Comparison of ENCODE assay signal across 41 cellular contexts in the genomic region with DNA sequence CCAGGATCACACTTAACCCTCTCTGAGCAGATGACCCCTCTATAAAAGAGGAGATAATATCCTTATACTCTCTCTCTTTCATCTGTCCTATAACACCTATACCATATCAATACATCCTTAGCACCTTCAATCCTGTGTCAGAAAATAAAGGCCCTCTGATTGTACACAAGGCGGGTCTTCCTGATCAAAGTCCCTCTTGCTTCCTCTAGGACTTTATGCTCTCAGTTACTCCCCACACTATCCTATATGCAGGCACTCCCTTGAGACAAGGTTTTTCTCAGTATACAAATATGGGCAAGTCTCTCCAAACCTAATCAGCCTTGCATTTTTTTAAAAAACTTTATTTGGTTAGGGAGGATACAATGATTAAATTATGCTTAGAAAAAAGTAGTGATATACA. TPM values are rescaled to one million over a fixed set of nuclear protein-coding genes. Genes with fewer than 3 reads are reported as not detected.
"Had no signal": no experiment of that assay in that cellular context is flagged by ENCODE, and none has a peak within 500 bp of the region (broad histone marks: within the 10 kb centered on the region; RNA-seq: fewer than 3 reads in every experiment).

No MANE protein-coding gene starts in this region.

- H3K36me3 ChIP-seq: adrenal gland, breast epithelium had no signal

- H3K4me1 ChIP-seq: adrenal gland, body of pancreas, breast epithelium had no signal

- H3K4me1 Mint-ChIP-seq: activated B cell treated with CpG ODN at 0.5 μM for 24 hours had no signal

- H3K27me3 ChIP-seq: adrenal gland, body of pancreas, breast epithelium had no signal

- FAIRE-seq: astrocyte, RCC 7860 had no signal

- H3K27ac Mint-ChIP-seq: activated B cell treated with CpG ODN at 0.5 μM for 24 hours; activated CD4-positive, alpha-beta memory T cell treated with anti-CD3 and anti-CD28 coated beads for 36 hours; activated naive CD4-positive, alpha-beta T cell treated with anti-CD3 and anti-CD28 coated beads for 36 hours; activated naive CD4-positive, alpha-beta T cell treated with anti-CD3 and anti-CD28 coated beads, Interleukin-2, amount 50 U/mL, for 72 hours; activated T-helper 1 cell treated with anti-CD3 and anti-CD28 coated beads, Interleukin-12 subunit alpha, Interleukin-12 subunit beta, Interleukin-2, Interleukin-4 antibody, amounts not matched to agents 30 ng/mL and 10 ng/mL and 1 ng/mL, durations not matched to agents 14 hours and 24 hours and 36 hours had no signal

- H3K27ac ChIP-seq: adrenal gland, body of pancreas, breast epithelium, RWPE1, VCaP had no signal

- H3K4me3 Mint-ChIP-seq: activated B cell treated with CpG ODN at 0.5 μM for 24 hours; activated CD4-positive, alpha-beta memory T cell treated with anti-CD3 and anti-CD28 coated beads for 36 hours; activated naive CD4-positive, alpha-beta T cell treated with anti-CD3 and anti-CD28 coated beads for 36 hours; activated T-cell treated with anti-CD3 and anti-CD28 coated beads, Interleukin-2, amount 50 U/mL, for 4 hours; activated T-helper 1 cell treated with anti-CD3 and anti-CD28 coated beads, Interleukin-12 subunit alpha, Interleukin-12 subunit beta, Interleukin-2, Interleukin-4 antibody, amounts not matched to agents 30 ng/mL and 10 ng/mL and 1 ng/mL, durations not matched to agents 14 hours and 24 hours and 36 hours had no signal

- H3K36me3 Mint-ChIP-seq: activated CD4-positive, alpha-beta memory T cell treated with anti-CD3 and anti-CD28 coated beads for 36 hours had no signal

- H3K9me3 ChIP-seq: body of pancreas had no signal

- H3K4me3 ChIP-seq: adrenal gland, body of pancreas, breast epithelium had no signal

- DNase-seq: activated B cell treated with CpG ODN at 0.5 μM for 24 hours; activated CD4-positive, alpha-beta memory T cell treated with anti-CD3 and anti-CD28 coated beads for 36 hours; activated CD4-positive, alpha-beta T cell treated with anti-CD3 and anti-CD28 coated beads for 4 hours; activated CD4-positive, alpha-beta T cell treated with anti-CD3 and anti-CD28 coated beads, Interleukin-2, amount 50 U/mL, for 1 hour; activated CD4-positive, CD25-positive, alpha-beta regulatory T cell treated with anti-CD3 and anti-CD28 coated beads, Interleukin-2, amount 50 U/mL, for 72 hours; activated CD8-positive, alpha-beta memory T cell treated with anti-CD3 and anti-CD28 coated beads, Interleukin-2, amount 50 U/mL, for 4 hours; activated gamma-delta T cell treated with Interleukin-2 at 50 U/mL for 16 hours; activated naive CD4-positive, alpha-beta T cell treated with anti-CD3 and anti-CD28 coated beads for 36 hours; activated T-cell treated with anti-CD3 and anti-CD28 coated beads for 4 hours; activated T-cell treated with anti-CD3 and anti-CD28 coated beads, Interleukin-2, amount 50 U/mL, for 4 hours; adrenal gland; body of pancreas; KG1; NCI-H1092 treated with DMSO at 0.1 percent for 48 hours; NCI-H1417; NCI-H146; NCI-H187; NCI-H2029 treated with DMSO at 0.1 percent for 48 hours; NCI-H2107; NCI-H2171; NCI-H510A; NCI-H526; NCI-H748 treated with DMSO at 0.1 percent for 48 hours; NK-92 treated with Interleukin-12 subunit alpha and Interleukin-12 subunit beta, amount 100 ng/mL, for 24 hours; PC-3; SIG-M5; SW 1271; T-helper 1 cell; T-helper 2 cell; T-helper 9 cell had no signal

- ATAC-seq: activated naive CD4-positive, alpha-beta T cell treated with anti-CD3 and anti-CD28 coated beads, Interleukin-2, amount 50 U/mL, for 72 hours; activated T-cell treated with anti-CD3 and anti-CD28 coated beads, Interleukin-2, amount 50 U/mL, for 4 hours; body of pancreas; PC-3; Right ventricle myocardium inferior; SK-N-SH treated with all-trans-retinoic acid at 6 μM for 48 hours had no signal

RNA-seq across cellular contexts. Expression of gene HORMAD2, which starts 17.3 kb away (rescaled TPM):
- total RNA-seq: activated B cell treated with CpG ODN at 0.5 μM for 24 hours; activated CD4-positive, alpha-beta memory T cell treated with anti-CD3 and anti-CD28 coated beads for 36 hours; activated naive CD4-positive, alpha-beta T cell treated with anti-CD3 and anti-CD28 coated beads for 36 hours; activated T-cell treated with anti-CD3 and anti-CD28 coated beads, Interleukin-2, amount 50 U/mL, for 4 hours; adrenal gland; astrocyte; body of pancreas; breast epithelium; LHCN-M2; PC-3; Right ventricle myocardium inferior; SK-MEL-5 had no signal
- polyA plus RNA-seq: adrenal gland had no signal
